ENCODE assay signal across 17 cellular contexts in the genomic region with DNA sequence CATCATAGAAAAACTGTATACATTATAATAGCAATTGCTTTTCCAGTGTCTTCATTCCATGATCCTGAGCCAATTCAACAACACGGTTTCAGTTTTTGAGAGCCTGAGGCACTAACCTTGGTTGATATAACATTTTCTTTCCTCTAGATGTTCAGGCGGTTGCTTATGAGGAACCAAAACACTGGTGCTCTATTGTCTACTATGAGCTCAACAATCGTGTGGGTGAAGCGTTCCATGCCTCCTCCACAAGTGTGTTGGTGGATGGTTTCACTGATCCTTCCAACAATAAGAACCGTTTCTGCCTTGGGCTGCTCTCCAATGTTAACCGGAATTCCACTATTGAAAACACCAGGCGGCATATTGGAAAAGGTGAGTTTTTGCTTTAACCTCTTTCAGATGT.
DNase-seq lines count a peak whose midpoint lies in the region; ATAC-seq, FAIRE-seq and TF ChIP-seq lines count a peak whose summit lies in the region.
"Had no signal": no experiment of that assay in that cellular context is flagged by ENCODE, and none has a peak within 500 bp of the region (broad histone marks: within the 10 kb centered on the region; RNA-seq: fewer than 3 reads in every experiment).

No MANE protein-coding gene starts in this region.

- no peaks in the 10 kb centered on the region for H3K27me3 ChIP-seq in mammary epithelial cell (ENCODE audit: insufficient read depth, low read length)
- H3K27me3 ChIP-seq in muscle layer of colon (ENCODE audit: control insufficient read depth in 1 of 2, insufficient read depth in 2 of 2, low read length in 2 of 2) = no peaks in the 10 kb centered on the region

- peak overlapping the region; percentile 84 for H3K27ac ChIP-seq in mammary epithelial cell (ENCODE audit: insufficient read depth, low read depth, low read length)
- peak overlapping the region; percentile 31 for H3K27ac ChIP-seq in muscle layer of colon (ENCODE audit: low read depth, low read length)

- H3K9me3 ChIP-seq in mammary epithelial cell (replicated peaks; ENCODE audit: insufficient read depth, low read length) (no peaks in the 10 kb centered on the region), muscle layer of colon (ENCODE audit: low read length) (no peaks in the 10 kb centered on the region)
- H3K9me3 ChIP-seq: Caco-2 had no signal

- no peak for DNase-seq in left ventricle myocardium superior
- no peak for DNase-seq in cardiac septum (ENCODE audit: low spot score)
- DNase-seq in mammary epithelial cell = peak; percentile 78
- DNase-seq in activated CD4-positive, alpha-beta T cell treated with anti-CD3 and anti-CD28 coated beads for 4 hours = no peak
- no peak for DNase-seq in RCC 7860 (ENCODE audit: low spot score)
- no peak for DNase-seq in stimulated activated naive CD8-positive, alpha-beta T cell treated with anti-CD3 and anti-CD28 coated beads, Interleukin-15, Interleukin-2, amounts not matched to agents 100 U/mL and 50 U/mL, for 24 hours
- DNase-seq in iPS-NIHi7 (ENCODE audit: extremely low spot score) = no peak
- DNase-seq: activated CD4-positive, alpha-beta memory T cell treated with anti-CD3 and anti-CD28 coated beads, Interleukin-2, amount 10 ng/mL, durations not matched to agents 7 days and 5 days; anterior cingulate cortex; effector memory CD4-positive, alpha-beta T cell; H7; naive thymus-derived CD4-positive, alpha-beta T cell; stimulated activated naive B cell treated with anti-CD40 and anti-IgM and Interleukin-4, amounts not matched to agents 10 μg/mL and 1 μg/mL and 100 μg/mL, for 72 hours had no signal

- H4K20me1 ChIP-seq in mammary epithelial cell (ENCODE audit: insufficient read depth, low read length) = no peaks in the 10 kb centered on the region

- intact Hi-C loops in left ventricle myocardium superior (cut with micrococcal nuclease) = loop anchor here (5.0 kb wide), 1 partner anchor 64 kb away; a partner anchor contains a TSS
- intact Hi-C loops in cardiac septum (cut with DNase I) = loop anchor here (5.0 kb wide), 1 partner anchor 39 kb away; no protein-coding TSS in a partner anchor
- intact Hi-C loops in mammary epithelial cell (cut with micrococcal nuclease) = loop anchor here (1.0 to 2.0 kb wide), 2 partner anchors 39 to 64 kb away; no protein-coding TSS in a partner anchor

- BruUV-seq in mammary epithelial cell (replicated peaks; lab: Mats Ljungman, UMichigan) = no TSS peak

- in situ Hi-C loops in mammary epithelial cell (cut with MboI; ENCODE audit: low sequenced_read_pairs in 2 of 2) = no loop called here

- WGBS in mammary epithelial cell (ENCODE audit: low coverage, missing lambda C conversion rate) = 6% methylated on average over 6 of the region's 7 CpGs

- peaks cover 10% of the 10 kb centered on the region for H3K79me2 ChIP-seq in mammary epithelial cell (ENCODE audit: insufficient read depth, low read length)

- H3K36me3 ChIP-seq in mammary epithelial cell (ENCODE audit: insufficient read depth, low read length) (no peaks in the 10 kb centered on the region), muscle layer of colon (ENCODE audit: insufficient read depth, low read length) (no peaks in the 10 kb centered on the region)

- H3K4me3 ChIP-seq in mammary epithelial cell (replicated peaks in 1 of 3; ENCODE audit: insufficient read depth in 1 of 3, low read depth in 2 of 3, low read length in 3 of 3) = peak overlapping the region; percentile 0 to 35 (median 33)
- no peak overlapping the region for H3K4me3 ChIP-seq in muscle layer of colon (ENCODE audit: low read depth in 1 of 2, low read length in 2 of 2)

- peak overlapping the region; percentile 80 for H3K4me2 ChIP-seq in mammary epithelial cell (ENCODE audit: insufficient read depth, low read depth, low read length)

- peak; percentile 34 for ATAC-seq in left ventricle myocardium superior
- ATAC-seq in stimulated activated naive CD8-positive, alpha-beta T cell treated with anti-CD3 and anti-CD28 coated beads, Interleukin-15, Interleukin-2, amounts not matched to agents 100 U/mL and 50 U/mL, for 24 hours = no peak
- ATAC-seq: naive thymus-derived CD4-positive, alpha-beta T cell; stimulated activated naive B cell treated with anti-CD40 and anti-IgM and Interleukin-4, amounts not matched to agents 10 μg/mL and 1 μg/mL and 100 μg/mL, for 72 hours had no signal

- CTCF ChIA-PET in mammary epithelial cell (lab: Charles Lee; ENCODE audit: low non-redundant PET) = interaction anchor here (0.6 kb wide), 1 partner anchor 79 kb away, joined by 3 read pairs; no protein-coding TSS in a partner anchor

- H3K9ac ChIP-seq in mammary epithelial cell (ENCODE audit: insufficient read depth, low read length) = peak overlapping the region; percentile 70
- no peak overlapping the region for H3K9ac ChIP-seq in muscle layer of colon (ENCODE audit: low read length)

- FAIRE-seq in RCC 7860 (lab: Jason Lieb, UNC) = no peak
- FAIRE-seq: A204.1, TTC549 had no signal

- peak overlapping the region; percentile 65 for H2AFZ ChIP-seq in mammary epithelial cell (ENCODE audit: low read depth, low read length)

- TF ChIP-seq CTCF in mammary epithelial cell (conservative IDR thresholded peaks at IDR 0.05 in 1 of 2, IDR thresholded peaks at IDR 0.05 in 1 of 2; ENCODE audit: extremely low read depth in 1 of 2, insufficient read depth in 1 of 2, low read depth in 1 of 2, low read length in 2 of 2) = no peak

- peaks cover 30% of the 10 kb centered on the region for H3K4me1 ChIP-seq in mammary epithelial cell (ENCODE audit: insufficient read depth, low read length)
- peaks cover 13% of the 10 kb centered on the region for H3K4me1 ChIP-seq in muscle layer of colon (ENCODE audit: insufficient read depth, low read length)

- dilution Hi-C loops in mammary epithelial cell (cut with HindIII; ENCODE audit: low sequenced_read_pairs) = no loop called here

Comparison
In these comparisons a context has a peak if more than half of its experiments do, and no peak if none do; other contexts are left out.
1. H3K4me3 ChIP-seq: peak in mammary epithelial cell (3 of 3); none in muscle layer of colon (0 of 2).